In genomic region chr20:25179439-25180089, GRCh38 we compare ENCODE assay signal across 28 cellular contexts. TPM values are rescaled to one million over a fixed set of nuclear protein-coding genes. Genes with fewer than 3 reads are reported as not detected.
DNase-seq lines count a peak whose midpoint lies in the region; ATAC-seq, FAIRE-seq and TF ChIP-seq lines count a peak whose summit lies in the region.
"Had no signal": no experiment of that assay in that cellular context is flagged by ENCODE, and none has a peak within 500 bp of the region (broad histone marks: within the 10 kb centered on the region; RNA-seq: fewer than 3 reads in every experiment).

No MANE protein-coding gene starts in this region.

- no peak overlapping the region for H3K18ac ChIP-seq in neuronal stem cell (ENCODE audit: low read length)

- H4K20me1 ChIP-seq in mammary epithelial cell (ENCODE audit: insufficient read depth, low read length) (no peaks in the 10 kb centered on the region), GM23338 (replicated peaks; ENCODE audit: insufficient read depth) (no peaks in the 10 kb centered on the region)

- peaks cover 7% of the 10 kb centered on the region for H3K4me1 Mint-ChIP-seq in stimulated activated naive CD8-positive, alpha-beta T cell treated with anti-CD3 and anti-CD28 coated beads, Interleukin-15, amount 100 ng/mL, for 72 hours
- H3K4me1 Mint-ChIP-seq in GM23338 = no peaks in the 10 kb centered on the region
- H3K4me1 Mint-ChIP-seq: B cell, H9, natural killer cell had no signal

- FAIRE-seq in A549 (lab: Jason Lieb, UNC) = no peak
- FAIRE-seq: small intestine had no signal

- H3K14ac ChIP-seq in neuronal stem cell (ENCODE audit: low read length) = no peak overlapping the region

- H3K79me1 ChIP-seq in neuronal stem cell (ENCODE audit: low read depth, low read length) = no peaks in the 10 kb centered on the region

- no peaks in the 10 kb centered on the region for H3K9me2 ChIP-seq in GM23338 (ENCODE audit: insufficient read depth)

- dilution Hi-C loops in mammary epithelial cell (cut with HindIII; ENCODE audit: low sequenced_read_pairs) = loop anchor here (10.0 kb wide), 2 partner anchors 165 to 215 kb away; partner anchors contain the start of gene ABHD12

- TF ChIP-seq EP300 in A549 (IDR thresholded peaks at IDR 0.05) = no peak

- no peak overlapping the region for H2BK15ac ChIP-seq in neuronal stem cell (ENCODE audit: low read length)

- no peak overlapping the region for H2BK120ac ChIP-seq in neuronal stem cell (ENCODE audit: low read depth, low read length)

- H3K36me3 Mint-ChIP-seq in GM23338 (ENCODE audit: low read depth) = no peaks in the 10 kb centered on the region

- H4K91ac ChIP-seq in neuronal stem cell (ENCODE audit: low read depth, low read length, poor library complexity) = no peak overlapping the region

- CTCF ChIA-PET in A549 (lab: Yijun Ruan, JAX) = interaction anchor here (0.5 to 3.1 kb wide), 59 partner anchors 8 to 287 kb away, joined by 3 to 67 read pairs (median 5); partner anchors contain the start of genes APMAP, ENTPD6, PYGB and VSX1
- CTCF ChIA-PET in mammary epithelial cell (lab: Charles Lee; ENCODE audit: low non-redundant PET) = interaction anchor here (0.6 kb wide), 1 partner anchor 20 kb away, joined by 4 read pairs; no protein-coding TSS in a partner anchor

- peaks cover 6 to 12% of the 10 kb centered on the region in 2 donors for H3K9me3 Mint-ChIP-seq in stimulated activated naive CD8-positive, alpha-beta T cell treated with anti-CD3 and anti-CD28 coated beads, Interleukin-15, amount 100 ng/mL, for 72 hours
- H3K9me3 Mint-ChIP-seq in GM23338 = peaks cover 18% of the 10 kb centered on the region

- 0 out of 3 replicates have a peak, but pooled peaks have one; percentile 2 for TF ChIP-seq CTCF in A549 (IDR thresholded peaks at IDR 0.05)
- no peak for TF ChIP-seq CTCF in mammary epithelial cell (conservative IDR thresholded peaks at IDR 0.05 in 1 of 2, IDR thresholded peaks at IDR 0.05 in 1 of 2; ENCODE audit: extremely low read depth in 1 of 2, insufficient read depth in 1 of 2, low read depth in 1 of 2, low read length in 2 of 2)
- TF ChIP-seq CTCF in GM23338 (conservative IDR thresholded peaks at IDR 0.05; ENCODE audit: low read depth in 2 of 2) = no peak

- H3K79me2 ChIP-seq in mammary epithelial cell (ENCODE audit: insufficient read depth, low read length) (no peaks in the 10 kb centered on the region), GM23338 (replicated peaks; ENCODE audit: insufficient read depth) (no peaks in the 10 kb centered on the region)
- H3K79me2 ChIP-seq: hepatocyte had no signal

- no peak overlapping the region for H2BK12ac ChIP-seq in neuronal stem cell (ENCODE audit: low read length)

- H3K4me1 ChIP-seq in A549 = peaks cover 28% of the 10 kb centered on the region
- peaks cover 26% of the 10 kb centered on the region for H3K4me1 ChIP-seq in mammary epithelial cell (ENCODE audit: insufficient read depth, low read length)
- H3K4me1 ChIP-seq in neuronal stem cell (ENCODE audit: control insufficient read depth in 2 of 2, insufficient read depth in 1 of 2, low read depth in 1 of 2, low read length in 2 of 2) = no peaks in the 10 kb centered on the region
- H3K4me1 ChIP-seq in GM23338 (ENCODE audit: insufficient read depth) = no peaks in the 10 kb centered on the region
- H3K4me1 ChIP-seq: colonic mucosa, Peyer's patch had no signal

- H2AK5ac ChIP-seq in neuronal stem cell (ENCODE audit: low read depth, low read length) = peak overlapping the region; percentile 54

- peak overlapping the region; percentile 65 to 74; a peak in 5 of 6 replicates for H3K27ac ChIP-seq in A549
- no peak overlapping the region for H3K27ac ChIP-seq in mammary epithelial cell (ENCODE audit: insufficient read depth, low read depth, low read length)
- no peak overlapping the region for H3K27ac ChIP-seq in neuronal stem cell (replicated peaks; ENCODE audit: low read length)
- no peak overlapping the region for H3K27ac ChIP-seq in GM23338 (ENCODE audit: low read depth)
- H3K27ac ChIP-seq: cardiac muscle cell, colonic mucosa, foreskin keratinocyte, hepatocyte, HL-60, Peyer's patch, WERI-Rb-1 had no signal

- TF ChIP-seq POLR2A in A549 (IDR thresholded peaks at IDR 0.05; ENCODE audit: low read length) = no peak

- 56% methylated on average over 15 of the region's 15 CpGs for WGBS in A549 (ENCODE audit: missing lambda C conversion rate)
- whole genome bisulfite sequencing in mammary epithelial cell (ENCODE audit: low coverage, missing lambda C conversion rate) = 77% methylated on average over 15 of the region's 15 CpGs
- no CpG with 5 or more reads among the region's 15 CpGs for WGBS in neuronal stem cell (ENCODE audit: extremely low coverage in 2 of 2, insufficient read length in 2 of 2, insufficient replicate concordance in 1 of 2), 2 donors

- in situ Hi-C loops in mammary epithelial cell (cut with MboI; ENCODE audit: low sequenced_read_pairs in 2 of 2) = loop anchor here (10.0 to 25.0 kb wide), 6 partner anchors 95 to 483 kb away; partner anchors contain the start of genes ABHD12 (in 1 of the 2), APMAP (in 1 of the 2) and VSX1 (in 1 of the 2)

- H3K4me2 ChIP-seq in A549 = peak overlapping the region; percentile 64
- H3K4me2 ChIP-seq in mammary epithelial cell (ENCODE audit: insufficient read depth, low read depth, low read length) = peak overlapping the region; percentile 23
- H3K4me2 ChIP-seq in neuronal stem cell (ENCODE audit: insufficient read depth, low read length, poor library complexity, severe bottlenecking) = no peak overlapping the region
- H3K4me2 ChIP-seq in GM23338 = no peak overlapping the region
- H3K4me2 ChIP-seq: hepatocyte had no signal

- H2AFZ ChIP-seq in mammary epithelial cell (ENCODE audit: low read depth, low read length) (no peak overlapping the region), neuronal stem cell (ENCODE audit: low read length) (no peak overlapping the region), GM23338 (no peak overlapping the region)
- H2AFZ ChIP-seq: hepatocyte had no signal

- H3K27me3 Mint-ChIP-seq in stimulated activated naive CD8-positive, alpha-beta T cell treated with anti-CD3 and anti-CD28 coated beads, Interleukin-15, amount 100 ng/mL, for 72 hours = peaks cover 14% of the 10 kb centered on the region
- peaks cover 10% of the 10 kb centered on the region for H3K27me3 Mint-ChIP-seq in GM23338 (ENCODE audit: insufficient read depth, low read depth, poor library complexity)
- H3K27me3 Mint-ChIP-seq: activated naive CD8-positive, alpha-beta T cell had no signal

- no peak overlapping the region for H3K27ac Mint-ChIP-seq in stimulated activated naive CD8-positive, alpha-beta T cell treated with anti-CD3 and anti-CD28 coated beads, Interleukin-15, amount 100 ng/mL, for 72 hours
- H3K27ac Mint-ChIP-seq in GM23338 = no peak overlapping the region
- H3K27ac Mint-ChIP-seq: activated CD4-positive, alpha-beta T cell treated with anti-CD3 and anti-CD28 coated beads, Interleukin-2, amount 10 ng/mL, durations not matched to agents 24 days and 14 days; activated naive CD8-positive, alpha-beta T cell; B cell; H9; natural killer cell had no signal

- no TSS peak for BruUV-seq in mammary epithelial cell (replicated peaks; lab: Mats Ljungman, UMichigan)

- H3K27me3 ChIP-seq in mammary epithelial cell (ENCODE audit: insufficient read depth, low read length) = no peaks in the 10 kb centered on the region
- peaks cover 0 to 3% (median 2%) of the 10 kb centered on the region in 3 experiments for H3K27me3 ChIP-seq in neuronal stem cell (ENCODE audit: control insufficient read depth in 3 of 3, insufficient read depth in 3 of 3, low read depth in 1 of 3, low read length in 3 of 3)
- no peaks in the 10 kb centered on the region for H3K27me3 ChIP-seq in GM23338 (ENCODE audit: insufficient read depth)
- H3K27me3 ChIP-seq: cardiac muscle cell, colonic mucosa, hepatocyte, Peyer's patch, SJCRH30 had no signal

- TF ChIP-seq RAD21 in A549 (conservative IDR thresholded peaks at IDR 0.05 in 1 of 2, IDR thresholded peaks at IDR 0.05 in 1 of 2) = no peak

- H3K4me3 ChIP-seq in A549 = no peak overlapping the region
- no peak overlapping the region for H3K4me3 ChIP-seq in mammary epithelial cell (replicated peaks in 1 of 3; ENCODE audit: insufficient read depth in 1 of 3, low read depth in 2 of 3, low read length in 3 of 3)
- no peak overlapping the region for H3K4me3 ChIP-seq in neuronal stem cell (ENCODE audit: low read length in 2 of 2)
- H3K4me3 ChIP-seq in GM23338 = no peak overlapping the region
- H3K4me3 ChIP-seq: cardiac muscle cell, colonic mucosa, hepatocyte, lung, mucosa of descending colon, Peyer's patch, SJCRH30 had no signal

- intact Hi-C loops in mammary epithelial cell (cut with micrococcal nuclease) = loop anchor here (1.0 to 5.0 kb wide), 7 partner anchors 42 to 247 kb away; no protein-coding TSS in a partner anchor
- intact Hi-C loops in Right ventricle myocardium superior (cut with DNase I) = loop anchor here (2.0 to 5.0 kb wide), 2 partner anchors 112 to 185 kb away; no protein-coding TSS in a partner anchor

- peaks cover 10% of the 10 kb centered on the region for H3K9me3 ChIP-seq in A549
- H3K9me3 ChIP-seq in mammary epithelial cell (replicated peaks; ENCODE audit: insufficient read depth, low read length) = no peaks in the 10 kb centered on the region
- H3K9me3 ChIP-seq in neuronal stem cell (replicated peaks in 1 of 2; ENCODE audit: control insufficient read depth in 2 of 2, insufficient read depth in 1 of 2, low read depth in 1 of 2, low read length in 2 of 2) = peaks cover 0 to 2% of the 10 kb centered on the region in 2 donors
- H3K9me3 ChIP-seq: colonic mucosa had no signal

- POLR2A ChIA-PET in A549 (lab: Yijun Ruan, JAX) = interaction anchor here (1.0 to 1.4 kb wide), 2 partner anchors 101 to 186 kb away, joined by 3 to 4 read pairs; no protein-coding TSS in a partner anchor

- H3K9ac ChIP-seq in mammary epithelial cell (ENCODE audit: insufficient read depth, low read length) (no peak overlapping the region), neuronal stem cell (ENCODE audit: low read depth, low read length, poor library complexity) (peak overlapping the region; percentile 40)

- no peak overlapping the region for H4K8ac ChIP-seq in neuronal stem cell (ENCODE audit: low read depth, low read length)

- no peak overlapping the region for H3K23ac ChIP-seq in neuronal stem cell (ENCODE audit: low read depth, low read length, poor library complexity)

- no peak for DNase-seq in A549 (ENCODE audit: low read depth in 1 of 2, low spot score in 1 of 2)
- peak; percentile 11 for DNase-seq in HS-27A (ENCODE audit: low read depth)
- no peak for DNase-seq in mammary epithelial cell
- DNase-seq in neuronal stem cell (ENCODE audit: low spot score) = no peak
- DNase-seq in stimulated activated naive CD8-positive, alpha-beta T cell treated with anti-CD3 and anti-CD28 coated beads, Interleukin-15, amount 100 ng/mL, for 72 hours = no peak
- no peak for DNase-seq in ureter (ENCODE audit: low spot score)
- DNase-seq in Right ventricle myocardium superior = no peak
- DNase-seq in GM23338 (ENCODE audit: low spot score) = no peak
- DNase-seq: activated CD8-positive, alpha-beta memory T cell treated with anti-CD3 and anti-CD28 coated beads for 24 hours; activated T-cell treated with anti-CD3 and anti-CD28 coated beads for 4 hours; colonic mucosa; H9; natural killer cell; NCI-H1436 treated with DMSO at 0.1 percent for 48 hours; occipital lobe; Peyer's patch had no signal

- H2BK5ac ChIP-seq in neuronal stem cell (ENCODE audit: low read length) = no peak overlapping the region

- peak overlapping the region; percentile 47 for H3K4ac ChIP-seq in neuronal stem cell (ENCODE audit: low read length)

- ATAC-seq in A549 (no peak), Right ventricle myocardium superior (ENCODE audit: poor library complexity) (no peak), GM23338 (no peak)
- ATAC-seq in stimulated activated naive CD8-positive, alpha-beta T cell treated with anti-CD3 and anti-CD28 coated beads, Interleukin-15, amount 100 ng/mL, for 72 hours = no peak

- no peak overlapping the region for H3K4me3 Mint-ChIP-seq in stimulated activated naive CD8-positive, alpha-beta T cell treated with anti-CD3 and anti-CD28 coated beads, Interleukin-15, amount 100 ng/mL, for 72 hours
- H3K4me3 Mint-ChIP-seq in GM23338 = no peak overlapping the region
- H3K4me3 Mint-ChIP-seq: activated CD4-positive, alpha-beta T cell treated with anti-CD3 and anti-CD28 coated beads, Interleukin-2, amount 10 ng/mL, durations not matched to agents 24 days and 14 days; activated naive CD8-positive, alpha-beta T cell; B cell; H9; natural killer cell had no signal

- H3K36me3 ChIP-seq in mammary epithelial cell (ENCODE audit: insufficient read depth, low read length) (no peaks in the 10 kb centered on the region), neuronal stem cell (replicated peaks in 1 of 2; ENCODE audit: control insufficient read depth in 2 of 2, insufficient read depth in 2 of 2, low read length in 2 of 2) (no peaks in the 10 kb centered on the region), GM23338 (ENCODE audit: insufficient read depth) (no peaks in the 10 kb centered on the region)
- H3K36me3 ChIP-seq: cardiac muscle cell, colonic mucosa, Peyer's patch, SJCRH30, WERI-Rb-1 had no signal

- no peaks in the 10 kb centered on the region for H3F3A ChIP-seq in GM23338 (replicated peaks; ENCODE audit: low read depth)

RNA-seq across cellular contexts. Expression of gene ENTPD6, which starts 15.9 kb away (rescaled TPM):
- polyA plus RNA-seq in A549 (2011; rRNA removed) (85.7 and 95.4 TPM in 2 replicates), A549 (2017; fragmentation: RNase III; extraction: RNeasy Plus Mini Kit Qiagen cat#74134 plus additional on column Dnase treatment) (86.9 to 90.0 TPM (median 87.0 TPM) in 3 replicates), mammary epithelial cell (127 TPM), GM23338 (2016; fragmentation: Nextera tagmentation; extraction: Ambion mirVana) (19.0 and 19.3 TPM in 2 replicates)
- polyA plus RNA-seq in A549 (2012; cell fraction: cytosol; rRNA removed) = 121 and 136 TPM in 2 replicates
- polyA plus RNA-seq in A549 (2012; cell fraction: nucleus; rRNA removed) = 433 and 486 TPM in 2 replicates
- polyA minus RNA-seq in A549 (2011; rRNA and poly(A)+ RNA removed) = 77.7 and 83.6 TPM in 2 replicates
- total RNA-seq in mammary epithelial cell (100 to 1,000 TPM in 1 of 2 donors, 10 to 100 TPM in 1; 82.9 to 130 TPM), ureter (53.3 TPM), Right ventricle myocardium superior (118 TPM)
- polyA minus RNA-seq in mammary epithelial cell = 195 TPM
- polyA plus RNA-seq in neuronal stem cell (2013, experiment 1 of 2) = 50.6 TPM
- polyA plus RNA-seq in neuronal stem cell (2013, experiment 2 of 2) = 48.4 TPM
- 45.9 TPM in 2 replicates for total RNA-seq in GM23338 (2014; rRNA removed; shearing (Covaris generic))

Comparison
In these comparisons a context has a peak if more than half of its experiments do, and no peak if none do; other contexts are left out.
1. H3K27ac ChIP-seq: peak in A549 (2 of 2); none in mammary epithelial cell (single experiment), neuronal stem cell (single experiment) and GM23338 (single experiment).
2. H3K4me2 ChIP-seq: peak in A549 (single experiment) and mammary epithelial cell (single experiment); none in neuronal stem cell (single experiment) and GM23338 (single experiment).